2 cellular contexts compared by ENCODE assay signal in the genomic region with DNA sequence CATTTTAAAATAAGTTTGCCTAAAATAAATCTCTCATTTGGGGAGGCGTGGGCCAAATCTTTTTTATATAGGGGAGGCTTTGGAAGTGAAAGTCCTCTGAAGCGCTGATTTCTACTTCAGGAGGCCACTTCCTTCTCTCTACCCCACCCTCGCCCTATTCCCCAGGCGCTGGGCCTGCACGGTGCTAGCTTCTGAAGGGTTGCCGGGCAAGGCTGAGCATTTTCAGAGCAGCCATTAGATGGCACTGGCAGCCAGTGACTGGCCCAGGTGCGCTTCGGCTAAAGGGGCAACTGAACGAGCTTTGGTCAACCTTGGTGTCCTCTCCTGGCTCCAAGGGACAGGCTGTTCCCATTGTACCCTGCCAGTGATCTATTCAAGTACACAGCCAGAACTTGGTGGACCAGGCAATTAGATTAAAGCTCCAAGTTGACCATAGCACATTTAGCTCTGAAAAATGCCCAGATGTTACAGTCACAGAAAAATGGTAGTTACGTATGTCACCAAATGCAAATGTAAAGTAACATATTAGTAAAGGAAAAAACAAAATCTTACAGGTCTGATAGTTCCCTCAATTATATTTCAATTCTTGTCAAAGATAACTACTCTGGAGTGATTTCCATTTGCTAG.
TF ChIP-seq lines count a peak whose summit lies in the region.

No MANE protein-coding gene starts in this region.

TF ChIP-seq in SK-N-SH, 30 proteins besides CTCF, POLR2A, EP300 and RAD21 (continued from another document):
- no peak for TF ChIP-seq YY1 (IDR thresholded peaks at IDR 0.05; ENCODE audit: low read depth)

TF ChIP-seq in K562, 482 proteins besides CTCF, POLR2A, EP300 and RAD21 (continued from another document):
- no peak for TF ChIP-seq ZNF764 (CRISPR knock-in tag; IDR thresholded peaks at IDR 0.05; ENCODE audit: low read depth)
- no peak for TF ChIP-seq CHD2 (IDR thresholded peaks at IDR 0.05; ENCODE audit: low read depth, low read length)
- TF ChIP-seq SMC3 (conservative IDR thresholded peaks at IDR 0.05; ENCODE audit: insufficient read depth, low read depth, low read length) = peak; percentile 38; the same call in 1 of the 2 replicates
